8 cellular contexts compared by ENCODE assay signal in genomic region chr10:118046491-118047362, GRCh38. TPM values are rescaled to one million over a fixed set of nuclear protein-coding genes. Genes with fewer than 3 reads are reported as not detected.
DNase-seq lines count a peak whose midpoint lies in the region; ATAC-seq, FAIRE-seq and TF ChIP-seq lines count a peak whose summit lies in the region.

Gene RAB11FIP2, minus strand, starts transcription at chr10:118046941. Its CDS starts 778 bp downstream, at chr10:118046163.

- DNase-seq in D721Med (ENCODE audit: insufficient read length, low spot score) (peak; percentile 29), HTR-8/SVneo (ENCODE audit: insufficient read length, low spot score) (peak; percentile 68), NOMO-1 treated with dmso at 0.1 percent for 144 hours (lab: John Stamatoyannopoulos, UW; ENCODE audit: unreplicated experiment) (peak; percentile 58), activated T-cell treated with anti-CD3 and anti-CD28 coated beads for 1 hour (ENCODE audit: low read depth) (peak; percentile 95), epithelial cell of esophagus (ENCODE audit: low read depth) (peak; percentile 91), mucosa of descending colon (peak; percentile 98)
- peak; percentile 90 to 91 for DNase-seq in stimulated activated CD8-positive, alpha-beta memory T cell treated with anti-CD3 and anti-CD28 coated beads, Interleukin-4, amount 100 ng/mL, for 1 hour (ENCODE audit: low read depth in 2 of 2, low spot score in 1 of 2)

- no peak for FAIRE-seq in D721Med (lab: Jason Lieb, UNC)
- no peak for FAIRE-seq in HTR-8/SVneo (lab: Jason Lieb, UNC)

- H3K36me3 ChIP-seq in mucosa of descending colon (ENCODE audit: low read depth) = no peaks in the 10 kb centered on the region

- H3K9me3 ChIP-seq in mucosa of descending colon = no peaks in the 10 kb centered on the region

- H3K4me3 ChIP-seq in epithelial cell of esophagus (ENCODE audit: low read length) (peak within 1 kb of the TSS; percentile 68), mucosa of descending colon (peak within 1 kb of the TSS; percentile 65)

- intact Hi-C loops in mucosa of descending colon (cut with DNase I, micrococcal nuclease) = no loop called here

- ATAC-seq in GM21381 (IDR thresholded peaks at IDR 0.05; ENCODE audit: unreplicated experiment) (peak; percentile 96), mucosa of descending colon (peak; percentile 98)

- H3K4me1 ChIP-seq in mucosa of descending colon (ENCODE audit: low read depth) = peaks cover 7% of the 10 kb centered on the region

- peak; percentile 11 for TF ChIP-seq CTCF in D721Med (IDR thresholded peaks at IDR 0.05; ENCODE audit: insufficient read depth, missing control alignments)
- TF ChIP-seq CTCF in epithelial cell of esophagus (IDR thresholded peaks at IDR 0.05; ENCODE audit: insufficient read depth, low read depth, low read length, missing control alignments) = no peak
- no peak for TF ChIP-seq CTCF in mucosa of descending colon (IDR thresholded peaks at IDR 0.05)

RNA-seq across cellular contexts. Expression of gene RAB11FIP2, which starts in this region (rescaled TPM):
- total RNA-seq in mucosa of descending colon = 10 to 100 TPM in 1 of 3 donors, 1 to 10 TPM in 2; 8.1 to 34.6 (median 9.8) TPM

Comparison
In these comparisons a context has a peak if more than half of its experiments do, and no peak if none do; other contexts are left out.
1. Peak in every context shown above with its lines: DNase-seq, ATAC-seq and H3K4me3 ChIP-seq.
2. DNase-seq: peak in every context shown above with its lines; median percentile 98 in mucosa of descending colon; 95 in activated T-cell treated with anti-CD3 and anti-CD28 coated beads for 1 hour; 91 in epithelial cell of esophagus; 90 in stimulated activated CD8-positive, alpha-beta memory T cell treated with anti-CD3 and anti-CD28 coated beads, Interleukin-4, amount 100 ng/mL, for 1 hour; 68 in HTR-8/SVneo; 58 in NOMO-1 treated with dmso at 0.1 percent for 144 hours; 29 in D721Med.